ENCODE assay signal across 1 cellular context in genomic region chr1:54764132-54764921, GRCh38.
A peak's percentile ranks its signal among the peaks of the same experiment; 100 is the strongest.
TF ChIP-seq lines count a peak whose summit lies in the region.

TSS of gene PARS2 (minus strand) at chr1:54764523. CDS start at chr1:54759161, 5,362 bp downstream.

TF ChIP-seq in HepG2, 621 proteins besides CTCF, POLR2A, EP300 and RAD21 (continued from another document and continues in another):
- TF ChIP-seq FOXA1 (IDR thresholded peaks at IDR 0.05) (no peak), FOXA1 (CRISPR knock-in tag; IDR thresholded peaks at IDR 0.05) (peak; percentile 48), MIXL1 (CRISPR knock-in tag; IDR thresholded peaks at IDR 0.05) (no peak), ZSCAN22 (CRISPR knock-in tag; IDR thresholded peaks at IDR 0.05) (no peak), CREM (IDR thresholded peaks at IDR 0.05) (peak; percentile 48; the same call in 1 of the 2 replicates), CREM (CRISPR knock-in tag; IDR thresholded peaks at IDR 0.05) (no peak), ZNF180 (CRISPR knock-in tag; IDR thresholded peaks at IDR 0.05; ENCODE audit: borderline replicate concordance, low read depth) (no peak), RFXANK (CRISPR knock-in tag; IDR thresholded peaks at IDR 0.05) (no peak), ZNF746 (CRISPR knock-in tag; IDR thresholded peaks at IDR 0.05) (no peak; the same call in 1 of the 2 replicates), ZNF331 (CRISPR knock-in tag; IDR thresholded peaks at IDR 0.05) (no peak), ZNF589 (CRISPR knock-in tag; conservative IDR thresholded peaks at IDR 0.05) (no peak), ZNF737 (CRISPR knock-in tag; IDR thresholded peaks at IDR 0.05; ENCODE audit: borderline replicate concordance) (no peak), NCOA2 (CRISPR knock-in tag; IDR thresholded peaks at IDR 0.05) (no peak), HNRNPK (IDR thresholded peaks at IDR 0.05; ENCODE audit: low read depth, low read length, poor library complexity, severe bottlenecking) (no peak), XBP1 (CRISPR knock-in tag; IDR thresholded peaks at IDR 0.05) (no peak), REST (IDR thresholded peaks at IDR 0.05; ENCODE audit: borderline replicate concordance in 1 of 2, low read depth in 1 of 2, low read length in 2 of 2) (peak in 1 of 2 experiments; percentile 16; a peak in 1 of 4 replicates), ZNF431 (CRISPR knock-in tag; IDR thresholded peaks at IDR 0.05; ENCODE audit: borderline replicate concordance, low read depth) (no peak), ZFP37 (CRISPR knock-in tag; IDR thresholded peaks at IDR 0.05; ENCODE audit: borderline replicate concordance) (no peak), CERS6 (CRISPR knock-in tag; IDR thresholded peaks at IDR 0.05) (no peak), HHEX (CRISPR knock-in tag; IDR thresholded peaks at IDR 0.05) (no peak), ZNF143 (CRISPR knock-in tag; IDR thresholded peaks at IDR 0.05) (no peak), PTBP1 (IDR thresholded peaks at IDR 0.05; ENCODE audit: low read depth, low read length, poor library complexity, severe bottlenecking) (no peak), ZNF772 (CRISPR knock-in tag; IDR thresholded peaks at IDR 0.05) (peak; percentile 65; the same call in 1 of the 2 replicates), NPAS2 (CRISPR knock-in tag; IDR thresholded peaks at IDR 0.05; ENCODE audit: borderline replicate concordance) (no peak), MIER2 (CRISPR knock-in tag; IDR thresholded peaks at IDR 0.05) (no peak), AHR (CRISPR knock-in tag; IDR thresholded peaks at IDR 0.05) (no peak; the same call in 1 of the 2 replicates), HOXA7 (CRISPR knock-in tag; IDR thresholded peaks at IDR 0.05) (no peak), KLF9 (CRISPR knock-in tag; IDR thresholded peaks at IDR 0.05; ENCODE audit: low read depth) (no peak), FOXK1 (CRISPR knock-in tag; IDR thresholded peaks at IDR 0.05; ENCODE audit: borderline replicate concordance, low read depth) (peak; percentile 82; the same call in 1 of the 2 replicates), PPARG (CRISPR knock-in tag; conservative IDR thresholded peaks at IDR 0.05) (no peak), STAT5B (CRISPR knock-in tag; IDR thresholded peaks at IDR 0.05) (no peak), YEATS4 (CRISPR knock-in tag; IDR thresholded peaks at IDR 0.05; ENCODE audit: borderline replicate concordance) (peak; percentile 76), ZNF7 (CRISPR knock-in tag; IDR thresholded peaks at IDR 0.05) (no peak), ZNF138 (CRISPR knock-in tag; IDR thresholded peaks at IDR 0.05; ENCODE audit: low read depth) (no peak), KLF12 (CRISPR knock-in tag; IDR thresholded peaks at IDR 0.05; ENCODE audit: borderline replicate concordance) (peak; percentile 20; the same call in 1 of the 2 replicates), ZNF335 (CRISPR knock-in tag; IDR thresholded peaks at IDR 0.05) (no peak), ZMYM3 (CRISPR knock-in tag; IDR thresholded peaks at IDR 0.05) (no peak), ZNF710 (CRISPR knock-in tag; IDR thresholded peaks at IDR 0.05; ENCODE audit: borderline replicate concordance) (no peak; the same call in 1 of the 2 replicates), RXRB (CRISPR knock-in tag; IDR thresholded peaks at IDR 0.05; ENCODE audit: borderline replicate concordance) (peak; percentile 30; the same call in 1 of the 2 replicates), POLR2AphosphoS2 (IDR thresholded peaks at IDR 0.05; ENCODE audit: low read depth, low read length) (no peak; the same call in 1 of the 2 replicates), HOXA3 (CRISPR knock-in tag; IDR thresholded peaks at IDR 0.05) (peak; percentile 61; the same call in 1 of the 2 replicates), UBTF (CRISPR knock-in tag; IDR thresholded peaks at IDR 0.05) (peak; percentile 61; the same call in 1 of the 2 replicates), TSC22D2 (CRISPR knock-in tag; IDR thresholded peaks at IDR 0.05; ENCODE audit: borderline replicate concordance) (no peak), KLF11 (CRISPR knock-in tag; IDR thresholded peaks at IDR 0.05) (0 out of 2 replicates have a peak, but pooled peaks have one; percentile 24), ZHX1 (CRISPR knock-in tag; IDR thresholded peaks at IDR 0.05; ENCODE audit: low read depth) (no peak), PAWR (CRISPR knock-in tag; IDR thresholded peaks at IDR 0.05; ENCODE audit: borderline replicate concordance) (no peak), E2F2 (CRISPR knock-in tag; IDR thresholded peaks at IDR 0.05; ENCODE audit: borderline replicate concordance) (no peak), SMAD3 (CRISPR knock-in tag; IDR thresholded peaks at IDR 0.05) (peak; percentile 19; the same call in 1 of the 2 replicates)
